Comparison of ENCODE assay signal across 19 cellular contexts in genomic region chr2:237779521-237779920, GRCh38. TPM values are rescaled to one million over a fixed set of nuclear protein-coding genes. Genes with fewer than 3 reads are reported as not detected.
A peak's percentile ranks its signal among the peaks of the same experiment; 100 is the strongest.
DNase-seq lines count a peak whose midpoint lies in the region; ATAC-seq and TF ChIP-seq lines count a peak whose summit lies in the region.
"Had no signal": no experiment of that assay in that cellular context is flagged by ENCODE, and none has a peak within 500 bp of the region (broad histone marks: within the 10 kb centered on the region; RNA-seq: fewer than 3 reads in every experiment).

No MANE protein-coding gene starts in this region.

- no peaks in the 10 kb centered on the region for H3K27me3 ChIP-seq in BLaER1 treated with 17β-estradiol and CSF1 and Interleukin-3, amounts not matched to agents 10 nM and 100 nM
- H3K27me3 ChIP-seq in esophagus muscularis mucosa (no peaks in the 10 kb centered on the region), PC-3 (ENCODE audit: low read length) (no peaks in the 10 kb centered on the region)

- H3K4me3 Mint-ChIP-seq in stimulated activated naive B cell treated with anti-CD40 and anti-IgM and Interleukin-4, amounts not matched to agents 10 μg/mL and 1 μg/mL and 100 μg/mL, for 72 hours = no peak overlapping the region
- H3K4me3 Mint-ChIP-seq: CD8-positive, alpha-beta T cell; HFFc6 had no signal

- no peaks in the 10 kb centered on the region for H3K9me2 ChIP-seq in PC-3 (replicated peaks; ENCODE audit: low read length)

- H3K9me3 ChIP-seq in BLaER1 treated with 17β-estradiol and CSF1 and Interleukin-3, amounts not matched to agents 10 nM and 100 nM (replicated peaks in 1 of 11) = peaks cover 10 to 54% (median 45%) of the 10 kb centered on the region in 11 experiments
- no peaks in the 10 kb centered on the region for H3K9me3 ChIP-seq in esophagus muscularis mucosa
- H3K9me3 ChIP-seq in PC-3 (ENCODE audit: low read length) = no peaks in the 10 kb centered on the region

- H3K79me2 ChIP-seq in PC-3 (ENCODE audit: low read length) = no peaks in the 10 kb centered on the region

- intact Hi-C loops in esophagus muscularis mucosa (cut with DNase I) = no loop called here
- intact Hi-C loops in PC-3 (cut with micrococcal nuclease) = no loop called here

- H3K4me1 Mint-ChIP-seq in stimulated activated naive B cell treated with anti-CD40 and anti-IgM and Interleukin-4, amounts not matched to agents 10 μg/mL and 1 μg/mL and 100 μg/mL, for 72 hours = no peaks in the 10 kb centered on the region

- no TSS peak for BruUV-seq in PC-3 (replicated peaks; lab: Mats Ljungman, UMichigan)

- H3K4me1 ChIP-seq in BLaER1 treated with 17β-estradiol and CSF1 and Interleukin-3, amounts not matched to agents 10 nM and 100 nM = peaks cover 11 to 32% (median 29%) of the 10 kb centered on the region in 10 experiments
- H3K4me1 ChIP-seq in esophagus muscularis mucosa = no peaks in the 10 kb centered on the region
- H3K4me1 ChIP-seq in PC-3 (ENCODE audit: insufficient read depth, low read length) = no peaks in the 10 kb centered on the region

- H2AFZ ChIP-seq in PC-3 (ENCODE audit: low read length) = no peak overlapping the region

- peaks cover 21 to 59% (median 34%) of the 10 kb centered on the region in 11 experiments; a peak in 20 of 22 replicates for H4K20me1 ChIP-seq in BLaER1 treated with 17β-estradiol and CSF1 and Interleukin-3, amounts not matched to agents 10 nM and 100 nM
- H4K20me1 ChIP-seq in PC-3 (ENCODE audit: low read length) = no peaks in the 10 kb centered on the region

- H3F3A ChIP-seq in PC-3 (ENCODE audit: low read length, unreplicated experiment) = no peaks in the 10 kb centered on the region

- peaks cover 76 to 90% of the 10 kb centered on the region in 2 donors for H3K36me3 Mint-ChIP-seq in stimulated activated naive B cell treated with anti-CD40 and anti-IgM and Interleukin-4, amounts not matched to agents 10 μg/mL and 1 μg/mL and 100 μg/mL, for 72 hours

- no peak for TF ChIP-seq POLR2A in esophagus muscularis mucosa (IDR thresholded peaks at IDR 0.05; ENCODE audit: low read depth)

- peak overlapping the region; percentile 27 for H3K27ac Mint-ChIP-seq in stimulated activated naive B cell treated with anti-CD40 and anti-IgM and Interleukin-4, amounts not matched to agents 10 μg/mL and 1 μg/mL and 100 μg/mL, for 72 hours
- H3K27ac Mint-ChIP-seq: CD8-positive, alpha-beta T cell; HFFc6 had no signal

- H3K27ac ChIP-seq in BLaER1 treated with 17β-estradiol and CSF1 and Interleukin-3, amounts not matched to agents 10 nM and 100 nM = peak overlapping the region in 3 of 11 experiments; percentile 10 to 31 (median 11); a peak in 3 of 22 replicates
- H3K27ac ChIP-seq in esophagus muscularis mucosa (replicated peaks in 1 of 4) = no peak overlapping the region
- H3K27ac ChIP-seq in PC-3 (ENCODE audit: low read length) = no peak overlapping the region

- H3K27me3 Mint-ChIP-seq in stimulated activated naive B cell treated with anti-CD40 and anti-IgM and Interleukin-4, amounts not matched to agents 10 μg/mL and 1 μg/mL and 100 μg/mL, for 72 hours = no peaks in the 10 kb centered on the region

- 86% methylated on average over 11 of the region's 14 CpGs for WGBS in esophagus muscularis mucosa

- no peak overlapping the region; a peak in 1 of 20 replicates for H3K4me3 ChIP-seq in BLaER1 treated with 17β-estradiol and CSF1 and Interleukin-3, amounts not matched to agents 10 nM and 100 nM
- no peak overlapping the region for H3K4me3 ChIP-seq in Jurkat, Clone E6-1 (ENCODE audit: low read length)
- H3K4me3 ChIP-seq in esophagus muscularis mucosa (no peak overlapping the region), PC-3 (ENCODE audit: low read length) (no peak overlapping the region)
- H3K4me3 ChIP-seq: GM12878 had no signal

- peaks cover 8 to 11% of the 10 kb centered on the region in 2 donors for H3K9me3 Mint-ChIP-seq in stimulated activated naive B cell treated with anti-CD40 and anti-IgM and Interleukin-4, amounts not matched to agents 10 μg/mL and 1 μg/mL and 100 μg/mL, for 72 hours
- H3K9me3 Mint-ChIP-seq: HFFc6 had no signal

- H3K4me2 ChIP-seq in BLaER1 treated with 17β-estradiol and CSF1 and Interleukin-3, amounts not matched to agents 10 nM and 100 nM = peak overlapping the region; percentile 8 to 86 (median 75)
- no peak overlapping the region for H3K4me2 ChIP-seq in PC-3 (ENCODE audit: low read length)

- TF ChIP-seq CTCF in esophagus muscularis mucosa (IDR thresholded peaks at IDR 0.05) = no peak
- TF ChIP-seq CTCF in GM10266 (IDR thresholded peaks at IDR 0.05; ENCODE audit: control insufficient read depth, insufficient read depth, low read depth, missing control alignments) = no peak
- TF ChIP-seq CTCF in PC-3 (conservative IDR thresholded peaks at IDR 0.05; ENCODE audit: low read depth, low read length) = no peak

- CTCF ChIA-PET in PC-3 (lab: Charles Lee) = no interaction called here

- ATAC-seq in stimulated activated naive B cell treated with anti-CD40 and anti-IgM and Interleukin-4, amounts not matched to agents 10 μg/mL and 1 μg/mL and 100 μg/mL, for 72 hours (replicated peaks) = no peak
- no peak for ATAC-seq in PC-3
- ATAC-seq: CD8-positive, alpha-beta T cell; GM12878; HCT116; HepG2 had no signal

- DNase-seq in Jurkat, Clone E6-1 (ENCODE audit: low read depth, low spot score) = peak; percentile 80
- DNase-seq in esophagus muscularis mucosa (ENCODE audit: extremely low spot score) (peak; percentile 55), NCI-H2227 (lab: John Stamatoyannopoulos, UW; ENCODE audit: unreplicated experiment) (no peak), GM10266 (ENCODE audit: extremely low spot score) (no peak), PC-3 (no peak)
- no peak for DNase-seq in stimulated activated naive B cell treated with anti-CD40 and anti-IgM and Interleukin-4, amounts not matched to agents 10 μg/mL and 1 μg/mL and 100 μg/mL, for 72 hours
- DNase-seq: ACHN; AML-193; Calu3; CD8-positive, alpha-beta T cell; DMS79 treated with DMSO at 0.1 percent for 48 hours; GF-D8; GOT3; H7; HFFc6 had no signal

- TF ChIP-seq EP300 in esophagus muscularis mucosa (IDR thresholded peaks at IDR 0.05) = no peak

- POLR2A ChIA-PET in PC-3 (lab: Charles Lee; ENCODE audit: unreplicated experiment) = no interaction called here

- H3K9ac ChIP-seq in BLaER1 treated with 17β-estradiol and CSF1 and Interleukin-3, amounts not matched to agents 10 nM and 100 nM = peak overlapping the region in 6 of 11 experiments; percentile 3 to 40 (median 32); a peak in 5 of 22 replicates
- no peak overlapping the region for H3K9ac ChIP-seq in PC-3 (ENCODE audit: low read length)

- H3K36me3 ChIP-seq in BLaER1 treated with 17β-estradiol and CSF1 and Interleukin-3, amounts not matched to agents 10 nM and 100 nM = peaks cover 71 to 87% (median 82%) of the 10 kb centered on the region in 11 experiments
- peaks cover 45 to 86% (median 72%) of the 10 kb centered on the region in 4 donors for H3K36me3 ChIP-seq in esophagus muscularis mucosa
- H3K36me3 ChIP-seq in PC-3 (ENCODE audit: low read depth, low read length) = peaks cover 32% of the 10 kb centered on the region; the same call in 1 of the 2 replicates

RNA-seq across cellular contexts. Expression of gene RBM44, which starts 19.1 kb away (rescaled TPM):
- 0.42 TPM for polyA plus RNA-seq in Jurkat, Clone E6-1 (2012; ENCODE audit: insufficient read depth, insufficient read length)
- total RNA-seq in esophagus muscularis mucosa (under 1 TPM; 0.42 to 0.99 (median 0.61) TPM), PC-3 (2014; rRNA removed) (0.35 and 0.51 TPM in 2 replicates)

Comparison
In these comparisons a context has a peak if more than half of its experiments do, and no peak if none do; other contexts are left out.
1. DNase-seq: peak in Jurkat, Clone E6-1 (single experiment) and esophagus muscularis mucosa (single experiment); none in stimulated activated naive B cell treated with anti-CD40 and anti-IgM and Interleukin-4, amounts not matched to agents 10 μg/mL and 1 μg/mL and 100 μg/mL, for 72 hours (single experiment), NCI-H2227 (single experiment), GM10266 (single experiment) and PC-3 (single experiment).